Comparison of ENCODE assay signal across 8 cellular contexts in the genomic region with DNA sequence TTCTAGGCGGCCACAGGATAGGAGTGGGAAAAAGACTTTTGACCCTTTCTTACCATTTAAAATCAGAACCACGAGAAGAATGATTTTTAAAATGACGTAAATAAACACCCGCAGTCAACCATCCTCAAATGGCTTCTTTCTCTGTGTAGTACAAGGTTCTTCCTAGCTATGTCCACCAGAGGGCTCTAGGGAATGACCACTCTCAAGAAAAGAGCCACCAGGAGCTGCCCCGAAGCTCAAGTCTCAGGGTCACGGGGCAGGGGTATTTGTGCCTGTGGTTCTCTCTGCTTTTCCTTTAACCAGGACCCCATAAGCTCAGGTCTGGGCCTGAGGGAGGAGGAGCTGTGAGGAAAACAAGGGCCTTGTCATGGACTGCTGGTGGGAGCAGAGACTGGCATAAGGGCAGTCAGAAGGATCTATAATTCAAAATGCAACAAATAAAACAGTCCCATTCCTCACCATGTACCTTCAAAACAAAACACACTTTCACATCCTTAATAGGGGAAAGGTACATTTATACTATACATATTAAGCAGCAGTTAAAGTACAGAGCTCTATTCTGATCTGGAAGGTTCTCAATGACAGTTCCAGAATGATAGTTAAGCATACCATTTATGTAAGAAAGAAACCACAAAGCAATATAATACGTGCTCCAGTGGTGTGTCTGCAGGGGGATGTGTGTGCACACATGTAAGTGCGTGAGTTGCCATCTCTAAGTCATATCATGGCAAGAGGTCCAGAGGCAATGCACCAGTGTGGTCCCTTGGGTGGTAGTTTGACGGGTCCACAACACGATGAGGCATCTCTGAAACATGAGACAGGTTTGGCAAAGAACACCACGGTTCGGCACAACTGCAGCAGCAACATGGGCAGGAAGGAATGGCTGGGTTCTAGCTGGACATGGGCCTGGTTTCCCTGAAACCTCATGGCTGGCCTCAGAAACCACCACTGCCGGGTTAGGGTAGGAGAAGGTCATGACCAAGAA. TPM values are rescaled to one million over a fixed set of nuclear protein-coding genes. Genes with fewer than 3 reads are reported as not detected.
DNase-seq lines count a peak whose midpoint lies in the region; ATAC-seq and TF ChIP-seq lines count a peak whose summit lies in the region.

No MANE protein-coding gene starts in this region.

- H3K4me3 ChIP-seq in GM06990 (replicated peaks; ENCODE audit: low read depth, low read length): no peak overlapping the region
- H3K4me3 ChIP-seq in osteoblast (ENCODE audit: insufficient read depth, low read length): peak overlapping the region; percentile 5
- no peak overlapping the region for H3K4me3 ChIP-seq in CD4-positive, alpha-beta memory T cell (ENCODE audit: low read length in 2 of 2)
- no peak overlapping the region for H3K4me3 ChIP-seq in aorta (ENCODE audit: low read length in 2 of 2)

- CTCF ChIA-PET in CD4-positive, alpha-beta memory T cell (lab: Charles Lee; ENCODE audit: partially characterized antibody): no interaction called here

- no peak overlapping the region for H3K27ac Mint-ChIP-seq in CD4-positive, alpha-beta memory T cell

- H3K4me1 Mint-ChIP-seq in CD4-positive, alpha-beta memory T cell: no peaks in the 10 kb centered on the region

- peak overlapping the region; percentile 19 for H2AFZ ChIP-seq in osteoblast (ENCODE audit: low read length)

- H3K36me3 ChIP-seq in GM06990 (ENCODE audit: control insufficient read depth, insufficient read depth, low read length) (no peaks in the 10 kb centered on the region), osteoblast (ENCODE audit: insufficient read depth, low read length) (peaks cover 1% of the 10 kb centered on the region), aorta (ENCODE audit: control insufficient read depth in 1 of 2, insufficient read depth in 2 of 2, low read length in 1 of 2) (no peaks in the 10 kb centered on the region)
- H3K36me3 ChIP-seq in CD4-positive, alpha-beta memory T cell (ENCODE audit: insufficient read depth, low read length): no peaks in the 10 kb centered on the region

- peak; percentile 56 for TF ChIP-seq CTCF in GM06990 (IDR thresholded peaks at IDR 0.05; ENCODE audit: insufficient read depth, low read length, poor library complexity, severe bottlenecking)
- peak; percentile 19 for TF ChIP-seq CTCF in osteoblast (IDR thresholded peaks at IDR 0.05; ENCODE audit: extremely low read depth, low read depth, low read length)

- no peaks in the 10 kb centered on the region for H3K79me2 ChIP-seq in osteoblast (ENCODE audit: insufficient read depth, low read length)

- DNase-seq in GM06990 (ENCODE audit: extremely low read depth, insufficient read length): no peak
- DNase-seq in MV-4-11 (lab: John Stamatoyannopoulos, UW): peak; percentile 9
- peak; percentile 68 for DNase-seq in epidermal melanocyte (ENCODE audit: insufficient read length, low spot score)
- DNase-seq in osteoblast (ENCODE audit: insufficient read length, low spot score, missing footprints): peak; percentile 92
- no peak for DNase-seq in CD4-positive, alpha-beta memory T cell
- no peak for DNase-seq in DMS79 (lab: John Stamatoyannopoulos, UW)
- DNase-seq in aorta: no peak
- no peak for DNase-seq in erythroblast (lab: John Stamatoyannopoulos, UW)

- peak overlapping the region; percentile 30 for H3K4me2 ChIP-seq in osteoblast (ENCODE audit: insufficient read depth, low read length)

- H3K27ac ChIP-seq in osteoblast (ENCODE audit: low read depth, low read length) (peak overlapping the region; percentile 17), aorta (ENCODE audit: low read depth in 1 of 2, low read length in 2 of 2) (no peak overlapping the region)
- H3K27ac ChIP-seq in CD4-positive, alpha-beta memory T cell (ENCODE audit: low read depth, low read length): no peak overlapping the region

- H3K27me3 Mint-ChIP-seq in CD4-positive, alpha-beta memory T cell: no peaks in the 10 kb centered on the region

- H3K4me3 Mint-ChIP-seq in CD4-positive, alpha-beta memory T cell: no peak overlapping the region

- intact Hi-C loops in CD4-positive, alpha-beta memory T cell (cut with micrococcal nuclease): no loop called here
- intact Hi-C loops in aorta (cut with DNase I): no loop called here

- no peak for ATAC-seq in aorta (ENCODE audit: low FRiP score)

- WGBS in aorta, 2 donors: 55 to 65% methylated on average over 13 of the region's 13 CpGs

- H3K27me3 ChIP-seq in GM06990 (replicated peaks; ENCODE audit: control insufficient read depth, insufficient read depth, low read length): no peaks in the 10 kb centered on the region
- no peaks in the 10 kb centered on the region for H3K27me3 ChIP-seq in osteoblast (ENCODE audit: insufficient read depth, low read length)
- H3K27me3 ChIP-seq in CD4-positive, alpha-beta memory T cell (ENCODE audit: insufficient read depth, low read length): no peaks in the 10 kb centered on the region
- no peaks in the 10 kb centered on the region for H3K27me3 ChIP-seq in aorta (ENCODE audit: control insufficient read depth in 1 of 2, insufficient read depth in 2 of 2, low read length in 1 of 2)

- H3K9me3 Mint-ChIP-seq in CD4-positive, alpha-beta memory T cell: peaks cover 0 to 4% (median under 1%) of the 10 kb centered on the region in 8 donors

- no peaks in the 10 kb centered on the region for H3K9me3 ChIP-seq in osteoblast (ENCODE audit: low read depth, low read length)
- no peaks in the 10 kb centered on the region for H3K9me3 ChIP-seq in CD4-positive, alpha-beta memory T cell (ENCODE audit: control insufficient read depth in 1 of 2, low read length in 2 of 2)
- H3K9me3 ChIP-seq in aorta (ENCODE audit: control insufficient read depth, low read length): peaks cover 2% of the 10 kb centered on the region

- POLR2A ChIA-PET in CD4-positive, alpha-beta memory T cell (lab: Charles Lee; ENCODE audit: partially characterized antibody): no interaction called here

- TF ChIP-seq POLR2A in erythroblast (IDR thresholded peaks at IDR 0.05; ENCODE audit: low read length): no peak

- no peaks in the 10 kb centered on the region for H4K20me1 ChIP-seq in osteoblast (ENCODE audit: insufficient read depth, low read length)

- H3K36me3 Mint-ChIP-seq in CD4-positive, alpha-beta memory T cell: no peaks in the 10 kb centered on the region

- H3K4me1 ChIP-seq in osteoblast (ENCODE audit: insufficient read depth, low read length) (peaks cover 11% of the 10 kb centered on the region), aorta (ENCODE audit: control insufficient read depth in 1 of 2, insufficient read depth in 2 of 2, low read length in 2 of 2) (no peaks in the 10 kb centered on the region)
- no peaks in the 10 kb centered on the region for H3K4me1 ChIP-seq in CD4-positive, alpha-beta memory T cell (ENCODE audit: insufficient read depth, low read length)

RNA-seq across cellular contexts. Expression of gene LYPD1, which starts 18.6 kb away (rescaled TPM):
- total RNA-seq in osteoblast (2.5 and 5.9 TPM in 2 replicates), aorta (1 to 10 TPM in 1 of 2 donors, under 1 TPM in 1; 0.49 to 1.2 TPM)
- total RNA-seq in CD4-positive, alpha-beta memory T cell: not detected
- polyA plus RNA-seq in CD4-positive, alpha-beta memory T cell: not detected
- not detected for polyA plus RNA-seq in aorta

Comparison
In these comparisons a context has a peak if more than half of its experiments do, and no peak if none do; other contexts are left out.
1. DNase-seq: peak in MV-4-11 (single experiment), epidermal melanocyte (single experiment) and osteoblast (single experiment); none in GM06990 (single experiment), CD4-positive, alpha-beta memory T cell (0 of 5), DMS79 (single experiment), aorta (0 of 2) and erythroblast (0 of 2).